In the genomic region with DNA sequence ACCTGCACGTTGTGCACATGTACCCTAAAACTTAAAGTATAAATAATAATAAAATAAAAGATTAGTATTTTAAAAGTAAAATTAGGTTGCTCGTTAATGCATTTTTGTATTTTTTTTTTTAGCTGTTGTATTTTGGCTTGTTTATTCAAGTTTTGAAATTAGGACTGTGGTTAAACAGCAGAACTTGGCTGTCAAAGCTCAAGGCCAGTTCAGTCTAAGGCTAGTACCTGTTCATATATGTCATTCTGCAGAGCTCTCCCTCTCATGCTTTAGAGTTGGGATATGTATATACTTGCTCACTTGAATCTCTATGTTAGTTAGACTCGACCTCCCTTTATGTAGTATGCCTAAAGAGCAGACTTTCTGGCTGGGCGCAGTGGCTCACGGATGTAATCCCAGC, we compare ENCODE assay signal across 2 cellular contexts.
TF ChIP-seq lines count a peak whose summit lies in the region.

No MANE protein-coding gene starts in this region.

TF ChIP-seq in WTC11, 78 proteins besides CTCF, POLR2A, EP300 and RAD21 (continued from another document):
- TF ChIP-seq ZNF281 (CRISPR knock-in tag; IDR thresholded peaks at IDR 0.05) (no peak), E2F4 (CRISPR knock-in tag; IDR thresholded peaks at IDR 0.05; ENCODE audit: borderline replicate concordance, low read depth) (no peak), EMX1 (CRISPR knock-in tag; IDR thresholded peaks at IDR 0.05) (no peak), KAT7 (CRISPR knock-in tag; IDR thresholded peaks at IDR 0.05; ENCODE audit: borderline replicate concordance) (no peak), ELF4 (CRISPR knock-in tag; IDR thresholded peaks at IDR 0.05; ENCODE audit: low read depth) (no peak), IRF2 (CRISPR knock-in tag; IDR thresholded peaks at IDR 0.05; ENCODE audit: borderline replicate concordance, low read depth) (no peak), ZNF416 (CRISPR knock-in tag; IDR thresholded peaks at IDR 0.05) (no peak)
- TF ChIP-seq, protein P1, sequence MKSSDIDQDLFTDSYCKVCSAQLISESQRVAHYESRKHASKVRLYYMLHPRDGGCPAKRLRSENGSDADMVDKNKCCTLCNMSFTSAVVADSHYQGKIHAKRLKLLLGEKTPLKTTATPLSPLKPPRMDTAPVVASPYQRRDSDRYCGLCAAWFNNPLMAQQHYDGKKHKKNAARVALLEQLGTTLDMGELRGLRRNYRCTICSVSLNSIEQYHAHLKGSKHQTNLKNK (CRISPR knock-in tag; IDR thresholded peaks at IDR 0.05): no peak

TF ChIP-seq in liver, 16 proteins besides CTCF, POLR2A, EP300 and RAD21 (continued from another document):
- no peak for TF ChIP-seq REST (IDR thresholded peaks at IDR 0.05)
